12 cellular contexts compared by ENCODE assay signal in genomic region chr11:3001496-3001895, GRCh38. TPM values are rescaled to one million over a fixed set of nuclear protein-coding genes. Genes with fewer than 3 reads are reported as not detected.
DNase-seq lines count a peak whose midpoint lies in the region; ATAC-seq and TF ChIP-seq lines count a peak whose summit lies in the region.
"Had no signal": no experiment of that assay in that cellular context is flagged by ENCODE, and none has a peak within 500 bp of the region (broad histone marks: within the 10 kb centered on the region; RNA-seq: fewer than 3 reads in every experiment).

No MANE protein-coding gene starts in this region.

- no peaks in the 10 kb centered on the region for H3K27me3 Mint-ChIP-seq in stimulated activated naive CD8-positive, alpha-beta T cell treated with anti-CD3 and anti-CD28 coated beads, Interleukin-15, amount 100 ng/mL, for 72 hours
- H3K27me3 Mint-ChIP-seq in dendritic cell treated with granulocyte-macrophage colony-stimulating factor and Interleukin-4, amounts not matched to agents 40 ng/mL and 50 ng/mL, for 4 days: no peaks in the 10 kb centered on the region
- H3K27me3 Mint-ChIP-seq in nephron (ENCODE audit: low read depth): no peaks in the 10 kb centered on the region
- H3K27me3 Mint-ChIP-seq in activated CD4-positive, alpha-beta memory T cell treated with anti-CD3 and anti-CD28 coated beads, Interleukin-2, amount 10 ng/mL, durations not matched to agents 7 days and 5 days: no peaks in the 10 kb centered on the region
- H3K27me3 Mint-ChIP-seq: B cell had no signal

- no peak for DNase-seq in stimulated activated naive CD8-positive, alpha-beta T cell treated with anti-CD3 and anti-CD28 coated beads, Interleukin-15, amount 100 ng/mL, for 72 hours
- no peak for DNase-seq in stimulated activated naive CD8-positive, alpha-beta T cell treated with anti-CD3 and anti-CD28 coated beads, Interleukin-15, Interleukin-2, amounts not matched to agents 100 U/mL and 50 U/mL, for 24 hours
- DNase-seq in islet precursor cell (no peak), NCI-H146 (lab: John Stamatoyannopoulos, UW) (no peak), NCI-H2171 (lab: John Stamatoyannopoulos, UW) (no peak)
- no peak for DNase-seq in activated CD4-positive, alpha-beta memory T cell treated with anti-CD3 and anti-CD28 coated beads, Interleukin-2, amount 10 ng/mL, durations not matched to agents 7 days and 5 days
- DNase-seq: Karpas-422; stimulated activated CD4-positive, alpha-beta T cell treated with anti-CD3 and anti-CD28 coated beads, Interleukin-2, amount 100 ng/mL, for 24 hours had no signal

- POLR2A ChIA-PET in activated CD4-positive, alpha-beta memory T cell treated with anti-CD3 and anti-CD28 coated beads, Interleukin-2, amount 10 ng/mL, durations not matched to agents 7 days and 5 days (lab: Charles Lee): interaction anchor here (1.3 to 5.3 kb wide), 3 partner anchors 9 to 13 kb away, joined by 9 to 25 read pairs (median 23); partner anchors contain the start of gene NAP1L4

- intact Hi-C loops in dendritic cell treated with granulocyte-macrophage colony-stimulating factor and Interleukin-4, amounts not matched to agents 40 ng/mL and 50 ng/mL, for 4 days (cut with micrococcal nuclease): no loop called here

- peak overlapping the region; percentile 72 to 92 for H3K27ac Mint-ChIP-seq in stimulated activated naive CD8-positive, alpha-beta T cell treated with anti-CD3 and anti-CD28 coated beads, Interleukin-15, amount 100 ng/mL, for 72 hours
- peak overlapping the region; percentile 18 for H3K27ac Mint-ChIP-seq in dendritic cell treated with granulocyte-macrophage colony-stimulating factor and Interleukin-4, amounts not matched to agents 40 ng/mL and 50 ng/mL, for 4 days
- peak overlapping the region; percentile 90 to 99 (median 94) for H3K27ac Mint-ChIP-seq in nephron
- no peak overlapping the region for H3K27ac Mint-ChIP-seq in activated CD4-positive, alpha-beta memory T cell treated with anti-CD3 and anti-CD28 coated beads, Interleukin-2, amount 10 ng/mL, durations not matched to agents 7 days and 5 days
- H3K27ac Mint-ChIP-seq: B cell had no signal

- no peak for ATAC-seq in stimulated activated naive CD8-positive, alpha-beta T cell treated with anti-CD3 and anti-CD28 coated beads, Interleukin-15, amount 100 ng/mL, for 72 hours
- no peak for ATAC-seq in stimulated activated naive CD8-positive, alpha-beta T cell treated with anti-CD3 and anti-CD28 coated beads, Interleukin-15, Interleukin-2, amounts not matched to agents 100 U/mL and 50 U/mL, for 24 hours
- ATAC-seq: activated CD4-positive, CD25-positive, alpha-beta regulatory T cell treated with anti-CD3 and anti-CD28 coated beads, Interleukin-2, amount 50 U/mL, for 24 hours had no signal

- H3K4me1 Mint-ChIP-seq in stimulated activated naive CD8-positive, alpha-beta T cell treated with anti-CD3 and anti-CD28 coated beads, Interleukin-15, amount 100 ng/mL, for 72 hours: peaks cover 57% of the 10 kb centered on the region
- peaks cover 16% of the 10 kb centered on the region for H3K4me1 Mint-ChIP-seq in dendritic cell treated with granulocyte-macrophage colony-stimulating factor and Interleukin-4, amounts not matched to agents 40 ng/mL and 50 ng/mL, for 4 days (ENCODE audit: low read depth)
- peaks cover 24% of the 10 kb centered on the region for H3K4me1 Mint-ChIP-seq in nephron
- peaks cover 3% of the 10 kb centered on the region for H3K4me1 Mint-ChIP-seq in activated CD4-positive, alpha-beta memory T cell treated with anti-CD3 and anti-CD28 coated beads, Interleukin-2, amount 10 ng/mL, durations not matched to agents 7 days and 5 days
- H3K4me1 Mint-ChIP-seq: B cell had no signal

- H3K36me3 Mint-ChIP-seq in dendritic cell treated with granulocyte-macrophage colony-stimulating factor and Interleukin-4, amounts not matched to agents 40 ng/mL and 50 ng/mL, for 4 days (ENCODE audit: low read depth): peaks cover 73% of the 10 kb centered on the region
- H3K36me3 Mint-ChIP-seq in nephron (ENCODE audit: low read depth): peaks cover 27% of the 10 kb centered on the region
- peaks cover 60% of the 10 kb centered on the region for H3K36me3 Mint-ChIP-seq in activated CD4-positive, alpha-beta memory T cell treated with anti-CD3 and anti-CD28 coated beads, Interleukin-2, amount 10 ng/mL, durations not matched to agents 7 days and 5 days (ENCODE audit: low read depth)

- no peaks in the 10 kb centered on the region for H3K9me3 Mint-ChIP-seq in stimulated activated naive CD8-positive, alpha-beta T cell treated with anti-CD3 and anti-CD28 coated beads, Interleukin-15, amount 100 ng/mL, for 72 hours
- no peaks in the 10 kb centered on the region for H3K9me3 Mint-ChIP-seq in dendritic cell treated with granulocyte-macrophage colony-stimulating factor and Interleukin-4, amounts not matched to agents 40 ng/mL and 50 ng/mL, for 4 days
- H3K9me3 Mint-ChIP-seq in nephron: no peaks in the 10 kb centered on the region
- H3K9me3 Mint-ChIP-seq in activated CD4-positive, alpha-beta memory T cell treated with anti-CD3 and anti-CD28 coated beads, Interleukin-2, amount 10 ng/mL, durations not matched to agents 7 days and 5 days: no peaks in the 10 kb centered on the region

- no peak overlapping the region for H3K4me3 Mint-ChIP-seq in stimulated activated naive CD8-positive, alpha-beta T cell treated with anti-CD3 and anti-CD28 coated beads, Interleukin-15, amount 100 ng/mL, for 72 hours
- no peak overlapping the region for H3K4me3 Mint-ChIP-seq in dendritic cell treated with granulocyte-macrophage colony-stimulating factor and Interleukin-4, amounts not matched to agents 40 ng/mL and 50 ng/mL, for 4 days
- H3K4me3 Mint-ChIP-seq in nephron: no peak overlapping the region
- no peak overlapping the region for H3K4me3 Mint-ChIP-seq in activated CD4-positive, alpha-beta memory T cell treated with anti-CD3 and anti-CD28 coated beads, Interleukin-2, amount 10 ng/mL, durations not matched to agents 7 days and 5 days
- H3K4me3 Mint-ChIP-seq: B cell had no signal

- no peak for TF ChIP-seq CTCF in nephron (IDR thresholded peaks at IDR 0.05; ENCODE audit: unreplicated experiment in 3 of 3)

- CTCF ChIA-PET in activated CD4-positive, alpha-beta memory T cell treated with anti-CD3 and anti-CD28 coated beads, Interleukin-2, amount 10 ng/mL, durations not matched to agents 7 days and 5 days (lab: Charles Lee): no interaction called here

RNA-seq across cellular contexts. Expression of gene NAP1L4, which starts 9.4 kb away (rescaled TPM):
- total RNA-seq in activated CD4-positive, alpha-beta memory T cell treated with anti-CD3 and anti-CD28 coated beads, Interleukin-2, amount 10 ng/mL, durations not matched to agents 7 days and 5 days: 100 to 1,000 TPM; 299 to 314 TPM

RNA-seq across cellular contexts. Expression of gene CARS1, which starts 55.7 kb away (rescaled TPM):
- total RNA-seq in activated CD4-positive, alpha-beta memory T cell treated with anti-CD3 and anti-CD28 coated beads, Interleukin-2, amount 10 ng/mL, durations not matched to agents 7 days and 5 days: 100 to 1,000 TPM; 106 to 121 TPM
